In the genomic region with DNA sequence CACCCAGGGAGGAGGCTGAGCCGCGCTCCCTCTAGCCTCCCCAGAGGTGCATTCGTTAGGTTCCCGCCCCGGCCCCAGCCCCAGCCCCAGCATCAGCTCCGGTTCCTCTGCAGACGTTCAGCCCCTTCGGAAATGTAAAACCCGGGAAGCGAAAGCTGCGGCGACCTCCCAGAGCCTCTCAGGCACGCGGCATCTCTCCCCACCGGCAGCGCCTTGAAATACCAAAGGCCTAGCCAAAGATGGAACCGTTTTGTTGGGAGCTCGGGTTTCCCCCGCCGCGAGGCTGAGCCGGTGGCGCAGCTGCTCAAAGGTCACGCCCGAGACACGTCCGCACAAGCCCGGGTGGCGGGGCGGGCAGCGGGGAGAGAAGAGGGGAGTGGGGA, we compare ENCODE assay signal across 1 cellular context.
A peak's percentile ranks its signal among the peaks of the same experiment; 100 is the strongest.
TF ChIP-seq lines count a peak whose summit lies in the region.

No MANE protein-coding gene starts in this region.

TF ChIP-seq in HepG2, 621 proteins besides CTCF, POLR2A, EP300 and RAD21 (continued from another document and continues in another):
- TF ChIP-seq, protein P1, sequence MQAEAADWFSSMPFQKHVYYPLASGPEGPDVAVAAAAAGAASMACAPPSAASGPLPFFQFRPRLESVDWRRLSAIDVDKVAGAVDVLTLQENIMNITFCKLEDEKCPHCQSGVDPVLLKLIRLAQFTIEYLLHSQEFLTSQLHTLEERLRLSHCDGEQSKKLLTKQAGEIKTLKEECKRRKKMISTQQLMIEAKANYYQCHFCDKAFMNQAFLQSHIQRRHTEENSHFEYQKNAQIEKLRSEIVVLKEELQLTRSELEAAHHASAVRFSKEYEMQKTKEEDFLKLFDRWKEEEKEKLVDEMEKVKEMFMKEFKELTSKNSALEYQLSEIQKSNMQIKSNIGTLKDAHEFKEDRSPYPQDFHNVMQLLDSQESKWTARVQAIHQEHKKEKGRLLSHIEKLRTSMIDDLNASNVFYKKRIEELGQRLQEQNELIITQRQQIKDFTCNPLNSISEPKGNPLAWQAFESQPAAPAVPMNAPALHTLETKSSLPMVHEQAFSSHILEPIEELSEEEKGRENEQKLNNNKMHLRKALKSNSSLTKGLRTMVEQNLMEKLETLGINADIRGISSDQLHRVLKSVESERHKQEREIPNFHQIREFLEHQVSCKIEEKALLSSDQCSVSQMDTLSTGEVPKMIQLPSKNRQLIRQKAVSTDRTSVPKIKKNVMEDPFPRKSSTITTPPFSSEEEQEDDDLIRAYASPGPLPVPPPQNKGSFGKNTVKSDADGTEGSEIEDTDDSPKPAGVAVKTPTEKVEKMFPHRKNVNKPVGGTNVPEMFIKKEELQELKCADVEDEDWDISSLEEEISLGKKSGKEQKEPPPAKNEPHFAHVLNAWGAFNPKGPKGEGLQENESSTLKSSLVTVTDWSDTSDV (CRISPR knock-in tag; IDR thresholded peaks at IDR 0.05), result no peak
- peak; percentile 57; the same call in 1 of the 2 replicates for TF ChIP-seq NRL (CRISPR knock-in tag; IDR thresholded peaks at IDR 0.05; ENCODE audit: borderline replicate concordance)
- TF ChIP-seq IKZF4 (CRISPR knock-in tag; IDR thresholded peaks at IDR 0.05; ENCODE audit: borderline replicate concordance, low read depth, not compliant biosample characterization), result no peak
- TF ChIP-seq NFE2L2 (IDR thresholded peaks at IDR 0.05; ENCODE audit: low read length), result no peak
- TF ChIP-seq, protein P2, sequence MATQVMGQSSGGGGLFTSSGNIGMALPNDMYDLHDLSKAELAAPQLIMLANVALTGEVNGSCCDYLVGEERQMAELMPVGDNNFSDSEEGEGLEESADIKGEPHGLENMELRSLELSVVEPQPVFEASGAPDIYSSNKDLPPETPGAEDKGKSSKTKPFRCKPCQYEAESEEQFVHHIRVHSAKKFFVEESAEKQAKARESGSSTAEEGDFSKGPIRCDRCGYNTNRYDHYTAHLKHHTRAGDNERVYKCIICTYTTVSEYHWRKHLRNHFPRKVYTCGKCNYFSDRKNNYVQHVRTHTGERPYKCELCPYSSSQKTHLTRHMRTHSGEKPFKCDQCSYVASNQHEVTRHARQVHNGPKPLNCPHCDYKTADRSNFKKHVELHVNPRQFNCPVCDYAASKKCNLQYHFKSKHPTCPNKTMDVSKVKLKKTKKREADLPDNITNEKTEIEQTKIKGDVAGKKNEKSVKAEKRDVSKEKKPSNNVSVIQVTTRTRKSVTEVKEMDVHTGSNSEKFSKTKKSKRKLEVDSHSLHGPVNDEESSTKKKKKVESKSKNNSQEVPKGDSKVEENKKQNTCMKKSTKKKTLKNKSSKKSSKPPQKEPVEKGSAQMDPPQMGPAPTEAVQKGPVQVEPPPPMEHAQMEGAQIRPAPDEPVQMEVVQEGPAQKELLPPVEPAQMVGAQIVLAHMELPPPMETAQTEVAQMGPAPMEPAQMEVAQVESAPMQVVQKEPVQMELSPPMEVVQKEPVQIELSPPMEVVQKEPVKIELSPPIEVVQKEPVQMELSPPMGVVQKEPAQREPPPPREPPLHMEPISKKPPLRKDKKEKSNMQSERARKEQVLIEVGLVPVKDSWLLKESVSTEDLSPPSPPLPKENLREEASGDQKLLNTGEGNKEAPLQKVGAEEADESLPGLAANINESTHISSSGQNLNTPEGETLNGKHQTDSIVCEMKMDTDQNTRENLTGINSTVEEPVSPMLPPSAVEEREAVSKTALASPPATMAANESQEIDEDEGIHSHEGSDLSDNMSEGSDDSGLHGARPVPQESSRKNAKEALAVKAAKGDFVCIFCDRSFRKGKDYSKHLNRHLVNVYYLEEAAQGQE (IDR thresholded peaks at IDR 0.05; ENCODE audit: borderline replicate concordance in 1 of 2, low read depth in 1 of 2, low read length in 2 of 2), result no peak
- TF ChIP-seq ZNF292 (CRISPR knock-in tag; IDR thresholded peaks at IDR 0.05; ENCODE audit: borderline replicate concordance, low read depth), result 0 out of 2 replicates have a peak, but pooled peaks have one; percentile 38
- no peak for TF ChIP-seq TMF1 (CRISPR knock-in tag; IDR thresholded peaks at IDR 0.05; ENCODE audit: low read depth)
- TF ChIP-seq ZNF607 (CRISPR knock-in tag; IDR thresholded peaks at IDR 0.05; ENCODE audit: borderline replicate concordance), result no peak
- TF ChIP-seq SPEN (CRISPR knock-in tag; IDR thresholded peaks at IDR 0.05; ENCODE audit: low read depth), result no peak
- TF ChIP-seq ZFP62 (CRISPR knock-in tag; IDR thresholded peaks at IDR 0.05), result no peak
- TF ChIP-seq, protein P3, sequence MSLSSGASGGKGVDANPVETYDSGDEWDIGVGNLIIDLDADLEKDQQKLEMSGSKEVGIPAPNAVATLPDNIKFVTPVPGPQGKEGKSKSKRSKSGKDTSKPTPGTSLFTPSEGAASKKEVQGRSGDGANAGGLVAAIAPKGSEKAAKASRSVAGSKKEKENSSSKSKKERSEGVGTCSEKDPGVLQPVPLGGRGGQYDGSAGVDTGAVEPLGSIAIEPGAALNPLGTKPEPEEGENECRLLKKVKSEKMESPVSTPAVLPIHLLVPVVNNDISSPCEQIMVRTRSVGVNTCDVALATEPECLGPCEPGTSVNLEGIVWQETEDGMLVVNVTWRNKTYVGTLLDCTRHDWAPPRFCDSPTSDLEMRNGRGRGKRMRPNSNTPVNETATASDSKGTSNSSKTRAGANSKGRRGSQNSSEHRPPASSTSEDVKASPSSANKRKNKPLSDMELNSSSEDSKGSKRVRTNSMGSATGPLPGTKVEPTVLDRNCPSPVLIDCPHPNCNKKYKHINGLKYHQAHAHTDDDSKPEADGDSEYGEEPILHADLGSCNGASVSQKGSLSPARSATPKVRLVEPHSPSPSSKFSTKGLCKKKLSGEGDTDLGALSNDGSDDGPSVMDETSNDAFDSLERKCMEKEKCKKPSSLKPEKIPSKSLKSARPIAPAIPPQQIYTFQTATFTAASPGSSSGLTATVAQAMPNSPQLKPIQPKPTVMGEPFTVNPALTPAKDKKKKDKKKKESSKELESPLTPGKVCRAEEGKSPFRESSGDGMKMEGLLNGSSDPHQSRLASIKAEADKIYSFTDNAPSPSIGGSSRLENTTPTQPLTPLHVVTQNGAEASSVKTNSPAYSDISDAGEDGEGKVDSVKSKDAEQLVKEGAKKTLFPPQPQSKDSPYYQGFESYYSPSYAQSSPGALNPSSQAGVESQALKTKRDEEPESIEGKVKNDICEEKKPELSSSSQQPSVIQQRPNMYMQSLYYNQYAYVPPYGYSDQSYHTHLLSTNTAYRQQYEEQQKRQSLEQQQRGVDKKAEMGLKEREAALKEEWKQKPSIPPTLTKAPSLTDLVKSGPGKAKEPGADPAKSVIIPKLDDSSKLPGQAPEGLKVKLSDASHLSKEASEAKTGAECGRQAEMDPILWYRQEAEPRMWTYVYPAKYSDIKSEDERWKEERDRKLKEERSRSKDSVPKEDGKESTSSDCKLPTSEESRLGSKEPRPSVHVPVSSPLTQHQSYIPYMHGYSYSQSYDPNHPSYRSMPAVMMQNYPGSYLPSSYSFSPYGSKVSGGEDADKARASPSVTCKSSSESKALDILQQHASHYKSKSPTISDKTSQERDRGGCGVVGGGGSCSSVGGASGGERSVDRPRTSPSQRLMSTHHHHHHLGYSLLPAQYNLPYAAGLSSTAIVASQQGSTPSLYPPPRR (CRISPR knock-in tag; IDR thresholded peaks at IDR 0.05; ENCODE audit: borderline replicate concordance), result no peak
- TF ChIP-seq HHEX (CRISPR knock-in tag; IDR thresholded peaks at IDR 0.05), result no peak
- no peak for TF ChIP-seq PHF5A (CRISPR knock-in tag; IDR thresholded peaks at IDR 0.05; ENCODE audit: low read depth, unreplicated experiment)
- no peak for TF ChIP-seq ZFYVE20 (CRISPR knock-in tag; IDR thresholded peaks at IDR 0.05; ENCODE audit: borderline replicate concordance, low read depth)
- TF ChIP-seq ZNF12 (CRISPR knock-in tag; IDR thresholded peaks at IDR 0.05), result 0 out of 2 replicates have a peak, but pooled peaks have one; percentile 32
- no peak for TF ChIP-seq ZNF816 (CRISPR knock-in tag; IDR thresholded peaks at IDR 0.05; ENCODE audit: borderline replicate concordance)
- TF ChIP-seq NAIF1 (CRISPR knock-in tag; IDR thresholded peaks at IDR 0.05; ENCODE audit: borderline replicate concordance), result no peak
- TF ChIP-seq, protein P4, sequence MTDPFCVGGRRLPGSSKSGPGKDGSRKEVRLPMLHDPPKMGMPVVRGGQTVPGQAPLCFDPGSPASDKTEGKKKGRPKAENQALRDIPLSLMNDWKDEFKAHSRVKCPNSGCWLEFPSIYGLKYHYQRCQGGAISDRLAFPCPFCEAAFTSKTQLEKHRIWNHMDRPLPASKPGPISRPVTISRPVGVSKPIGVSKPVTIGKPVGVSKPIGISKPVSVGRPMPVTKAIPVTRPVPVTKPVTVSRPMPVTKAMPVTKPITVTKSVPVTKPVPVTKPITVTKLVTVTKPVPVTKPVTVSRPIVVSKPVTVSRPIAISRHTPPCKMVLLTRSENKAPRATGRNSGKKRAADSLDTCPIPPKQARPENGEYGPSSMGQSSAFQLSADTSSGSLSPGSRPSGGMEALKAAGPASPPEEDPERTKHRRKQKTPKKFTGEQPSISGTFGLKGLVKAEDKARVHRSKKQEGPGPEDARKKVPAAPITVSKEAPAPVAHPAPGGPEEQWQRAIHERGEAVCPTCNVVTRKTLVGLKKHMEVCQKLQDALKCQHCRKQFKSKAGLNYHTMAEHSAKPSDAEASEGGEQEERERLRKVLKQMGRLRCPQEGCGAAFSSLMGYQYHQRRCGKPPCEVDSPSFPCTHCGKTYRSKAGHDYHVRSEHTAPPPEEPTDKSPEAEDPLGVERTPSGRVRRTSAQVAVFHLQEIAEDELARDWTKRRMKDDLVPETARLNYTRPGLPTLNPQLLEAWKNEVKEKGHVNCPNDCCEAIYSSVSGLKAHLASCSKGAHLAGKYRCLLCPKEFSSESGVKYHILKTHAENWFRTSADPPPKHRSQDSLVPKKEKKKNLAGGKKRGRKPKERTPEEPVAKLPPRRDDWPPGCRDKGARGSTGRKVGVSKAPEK (CRISPR knock-in tag; IDR thresholded peaks at IDR 0.05; ENCODE audit: borderline replicate concordance), result no peak
- 0 out of 2 replicates have a peak, but pooled peaks have one; percentile 36 for TF ChIP-seq GATAD1 (CRISPR knock-in tag; IDR thresholded peaks at IDR 0.05)
- no peak for TF ChIP-seq ARNTL (CRISPR knock-in tag; IDR thresholded peaks at IDR 0.05)
- TF ChIP-seq ZSCAN31 (CRISPR knock-in tag; IDR thresholded peaks at IDR 0.05; ENCODE audit: low read depth), result no peak
- no peak for TF ChIP-seq ETV6 (CRISPR knock-in tag; conservative IDR thresholded peaks at IDR 0.05)
- no peak for TF ChIP-seq ZNF543 (CRISPR knock-in tag; IDR thresholded peaks at IDR 0.05)
- no peak for TF ChIP-seq FOXM1 (CRISPR knock-in tag; IDR thresholded peaks at IDR 0.05)
- peak; percentile 77; the same call in 1 of the 2 replicates for TF ChIP-seq DMAP1 (CRISPR knock-in tag; IDR thresholded peaks at IDR 0.05)
- TF ChIP-seq, protein P5, sequence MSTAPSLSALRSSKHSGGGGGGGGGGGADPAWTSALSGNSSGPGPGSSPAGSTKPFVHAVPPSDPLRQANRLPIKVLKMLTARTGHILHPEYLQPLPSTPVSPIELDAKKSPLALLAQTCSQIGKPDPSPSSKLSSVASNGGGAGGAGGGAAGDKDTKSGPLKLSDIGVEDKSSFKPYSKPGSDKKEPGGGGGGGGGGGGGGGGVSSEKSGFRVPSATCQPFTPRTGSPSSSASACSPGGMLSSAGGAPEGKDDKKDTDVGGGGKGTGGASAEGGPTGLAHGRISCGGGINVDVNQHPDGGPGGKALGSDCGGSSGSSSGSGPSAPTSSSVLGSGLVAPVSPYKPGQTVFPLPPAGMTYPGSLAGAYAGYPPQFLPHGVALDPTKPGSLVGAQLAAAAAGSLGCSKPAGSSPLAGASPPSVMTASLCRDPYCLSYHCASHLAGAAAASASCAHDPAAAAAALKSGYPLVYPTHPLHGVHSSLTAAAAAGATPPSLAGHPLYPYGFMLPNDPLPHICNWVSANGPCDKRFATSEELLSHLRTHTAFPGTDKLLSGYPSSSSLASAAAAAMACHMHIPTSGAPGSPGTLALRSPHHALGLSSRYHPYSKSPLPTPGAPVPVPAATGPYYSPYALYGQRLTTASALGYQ (CRISPR knock-in tag; IDR thresholded peaks at IDR 0.05), result no peak
- no peak for TF ChIP-seq XBP1 (CRISPR knock-in tag; IDR thresholded peaks at IDR 0.05)
- no peak for TF ChIP-seq SP5 (CRISPR knock-in tag; IDR thresholded peaks at IDR 0.05; ENCODE audit: borderline replicate concordance, low read depth)
- TF ChIP-seq CHCHD3 (CRISPR knock-in tag; IDR thresholded peaks at IDR 0.05), result no peak
- TF ChIP-seq, protein P6, sequence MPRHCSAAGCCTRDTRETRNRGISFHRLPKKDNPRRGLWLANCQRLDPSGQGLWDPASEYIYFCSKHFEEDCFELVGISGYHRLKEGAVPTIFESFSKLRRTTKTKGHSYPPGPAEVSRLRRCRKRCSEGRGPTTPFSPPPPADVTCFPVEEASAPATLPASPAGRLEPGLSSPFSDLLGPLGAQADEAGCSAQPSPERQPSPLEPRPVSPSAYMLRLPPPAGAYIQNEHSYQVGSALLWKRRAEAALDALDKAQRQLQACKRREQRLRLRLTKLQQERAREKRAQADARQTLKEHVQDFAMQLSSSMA (CRISPR knock-in tag; IDR thresholded peaks at IDR 0.05), result no peak
- TF ChIP-seq, protein P7, sequence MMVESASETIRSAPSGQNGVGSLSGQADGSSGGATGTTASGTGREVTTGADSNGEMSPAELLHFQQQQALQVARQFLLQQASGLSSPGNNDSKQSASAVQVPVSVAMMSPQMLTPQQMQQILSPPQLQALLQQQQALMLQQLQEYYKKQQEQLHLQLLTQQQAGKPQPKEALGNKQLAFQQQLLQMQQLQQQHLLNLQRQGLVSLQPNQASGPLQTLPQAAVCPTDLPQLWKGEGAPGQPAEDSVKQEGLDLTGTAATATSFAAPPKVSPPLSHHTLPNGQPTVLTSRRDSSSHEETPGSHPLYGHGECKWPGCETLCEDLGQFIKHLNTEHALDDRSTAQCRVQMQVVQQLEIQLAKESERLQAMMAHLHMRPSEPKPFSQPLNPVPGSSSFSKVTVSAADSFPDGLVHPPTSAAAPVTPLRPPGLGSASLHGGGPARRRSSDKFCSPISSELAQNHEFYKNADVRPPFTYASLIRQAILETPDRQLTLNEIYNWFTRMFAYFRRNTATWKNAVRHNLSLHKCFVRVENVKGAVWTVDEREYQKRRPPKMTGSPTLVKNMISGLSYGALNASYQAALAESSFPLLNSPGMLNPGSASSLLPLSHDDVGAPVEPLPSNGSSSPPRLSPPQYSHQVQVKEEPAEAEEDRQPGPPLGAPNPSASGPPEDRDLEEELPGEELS (CRISPR knock-in tag; IDR thresholded peaks at IDR 0.05), result peak; percentile 49; the same call in 1 of the 2 replicates
- no peak for TF ChIP-seq ZNF577 (CRISPR knock-in tag; IDR thresholded peaks at IDR 0.05; ENCODE audit: borderline replicate concordance, low read depth)
- TF ChIP-seq, protein P8, sequence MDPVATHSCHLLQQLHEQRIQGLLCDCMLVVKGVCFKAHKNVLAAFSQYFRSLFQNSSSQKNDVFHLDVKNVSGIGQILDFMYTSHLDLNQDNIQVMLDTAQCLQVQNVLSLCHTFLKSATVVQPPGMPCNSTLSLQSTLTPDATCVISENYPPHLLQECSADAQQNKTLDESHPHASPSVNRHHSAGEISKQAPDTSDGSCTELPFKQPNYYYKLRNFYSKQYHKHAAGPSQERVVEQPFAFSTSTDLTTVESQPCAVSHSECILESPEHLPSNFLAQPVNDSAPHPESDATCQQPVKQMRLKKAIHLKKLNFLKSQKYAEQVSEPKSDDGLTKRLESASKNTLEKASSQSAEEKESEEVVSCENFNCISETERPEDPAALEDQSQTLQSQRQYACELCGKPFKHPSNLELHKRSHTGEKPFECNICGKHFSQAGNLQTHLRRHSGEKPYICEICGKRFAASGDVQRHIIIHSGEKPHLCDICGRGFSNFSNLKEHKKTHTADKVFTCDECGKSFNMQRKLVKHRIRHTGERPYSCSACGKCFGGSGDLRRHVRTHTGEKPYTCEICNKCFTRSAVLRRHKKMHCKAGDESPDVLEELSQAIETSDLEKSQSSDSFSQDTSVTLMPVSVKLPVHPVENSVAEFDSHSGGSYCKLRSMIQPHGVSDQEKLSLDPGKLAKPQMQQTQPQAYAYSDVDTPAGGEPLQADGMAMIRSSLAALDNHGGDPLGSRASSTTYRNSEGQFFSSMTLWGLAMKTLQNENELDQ (CRISPR knock-in tag; IDR thresholded peaks at IDR 0.05; ENCODE audit: borderline replicate concordance), result no peak
- no peak for TF ChIP-seq DPF2 (CRISPR knock-in tag; IDR thresholded peaks at IDR 0.05; ENCODE audit: borderline replicate concordance, low read depth)
